ENCODE assay signal across 30 cellular contexts in genomic region chr17:3988297-3989120, GRCh38. TPM values are rescaled to one million over a fixed set of nuclear protein-coding genes. Genes with fewer than 3 reads are reported as not detected.
DNase-seq lines count a peak whose midpoint lies in the region; ATAC-seq, FAIRE-seq and TF ChIP-seq lines count a peak whose summit lies in the region.
"Had no signal": no experiment of that assay in that cellular context is flagged by ENCODE, and none has a peak within 500 bp of the region (broad histone marks: within the 10 kb centered on the region; RNA-seq: fewer than 3 reads in every experiment).

No MANE protein-coding gene starts in this region.

- intact Hi-C loops in tibial artery (cut with DNase I; ENCODE audit: low total_unique reads) = no loop called here

- H3K27ac ChIP-seq in tibial artery = peak overlapping the region; percentile 48 to 57
- H3K27ac ChIP-seq: KMS-11, psoas muscle, SJSA1, suprapubic skin had no signal

- ATAC-seq in GM21423 (IDR thresholded peaks at IDR 0.05; ENCODE audit: unreplicated experiment) = no peak
- ATAC-seq: activated T-helper 17 cell treated with anti-CD3 and anti-CD28 coated beads, Interleukin-2, amount 50 U/mL, for 72 hours; left colon; psoas muscle; stimulated activated naive B cell treated with anti-CD40 and anti-IgM and Interleukin-4, amounts not matched to agents 10 μg/mL and 1 μg/mL and 100 μg/mL, for 72 hours had no signal

- in situ Hi-C loops in ACHN (cut with HindIII; ENCODE audit: low pct_ligation_motif_present, low pct_unique_long_range_greater_than_20kb, low sequenced_read_pairs) = no loop called here

- H3K4me3 ChIP-seq in bronchial epithelial cell (ENCODE audit: low read depth, low read length) (no peak overlapping the region), tibial artery (no peak overlapping the region)
- H3K4me3 ChIP-seq: psoas muscle, SJSA1, suprapubic skin had no signal

- TF ChIP-seq CTCF in bronchial epithelial cell (IDR thresholded peaks at IDR 0.05; ENCODE audit: insufficient read depth, low read length, severe bottlenecking) (no peak), tibial artery (IDR thresholded peaks at IDR 0.05) (no peak)

- peak; percentile 8 for DNase-seq in activated T-cell treated with anti-CD3 and anti-CD28 coated beads, Interleukin-2, amount 50 U/mL, for 1 hour
- DNase-seq in activated T-cell treated with anti-CD3 and anti-CD28 coated beads, Interleukin-2, amount 50 U/mL, for 48 hours = no peak
- DNase-seq in bronchial epithelial cell (ENCODE audit: low read depth) = no peak
- DNase-seq in tibial artery = peak in 1 of 2 donors; percentile 9
- no peak for DNase-seq in ACHN
- no peak for DNase-seq in NCI-H2081 (lab: John Stamatoyannopoulos, UW)
- DNase-seq: 8988T; activated CD4-positive, alpha-beta memory T cell treated with anti-CD3 and anti-CD28 coated beads for 36 hours; activated CD4-positive, CD25-positive, alpha-beta regulatory T cell treated with anti-CD3 and anti-CD28 coated beads, Interleukin-2, amount 50 U/mL, for 72 hours; activated CD8-positive, alpha-beta memory T cell treated with anti-CD3 and anti-CD28 coated beads, Interleukin-2, amount 50 U/mL, for 4 hours; caudate nucleus; CD4-positive, alpha-beta T cell; dermis blood vessel endothelial cell; left colon; mesendoderm; NCI-H1417 treated with DMSO at 0.1 percent for 48 hours; NCI-H345; psoas muscle; stimulated activated CD4-positive, alpha-beta T cell treated with anti-CD3 and anti-CD28 coated beads, Interleukin-15, amount 100 ng/mL, for 24 hours; stimulated activated naive B cell treated with anti-CD40 and anti-IgM and Interleukin-4, amounts not matched to agents 10 μg/mL and 1 μg/mL and 100 μg/mL, for 72 hours; T-helper 1 cell had no signal

- H3K36me3 ChIP-seq in bronchial epithelial cell (ENCODE audit: control insufficient read depth, insufficient read depth, low read length) (no peaks in the 10 kb centered on the region), tibial artery (no peaks in the 10 kb centered on the region)
- H3K36me3 ChIP-seq: SJSA1, suprapubic skin had no signal

- H3K27me3 ChIP-seq in bronchial epithelial cell (ENCODE audit: control insufficient read depth, insufficient read depth, low read length) (peaks cover 4% of the 10 kb centered on the region), tibial artery (no peaks in the 10 kb centered on the region)
- H3K27me3 ChIP-seq: SJSA1 had no signal

- FAIRE-seq in bronchial epithelial cell (lab: Jason Lieb, UNC) = peak; percentile 62
- FAIRE-seq in islet of Langerhans (lab: Jason Lieb, UNC) = peak; percentile 24
- FAIRE-seq: endometrium, H54 had no signal

- H3K4me1 ChIP-seq in tibial artery = peaks cover 0 to 36% (median 5%) of the 10 kb centered on the region in 4 donors
- H3K4me1 ChIP-seq: psoas muscle had no signal

- no peaks in the 10 kb centered on the region for H3K9me3 ChIP-seq in tibial artery
- H3K9me3 ChIP-seq: psoas muscle, SJSA1, suprapubic skin had no signal

RNA-seq across cellular contexts. Expression of gene ATP2A3, which starts 24.3 kb away (rescaled TPM):
- total RNA-seq in bronchial epithelial cell = under 0.01 and 0.13 TPM in 2 replicates
- total RNA-seq: dermis blood vessel endothelial cell, HT1080 had no signal
